Comparison of ENCODE assay signal across 7 cellular contexts in the genomic region with DNA sequence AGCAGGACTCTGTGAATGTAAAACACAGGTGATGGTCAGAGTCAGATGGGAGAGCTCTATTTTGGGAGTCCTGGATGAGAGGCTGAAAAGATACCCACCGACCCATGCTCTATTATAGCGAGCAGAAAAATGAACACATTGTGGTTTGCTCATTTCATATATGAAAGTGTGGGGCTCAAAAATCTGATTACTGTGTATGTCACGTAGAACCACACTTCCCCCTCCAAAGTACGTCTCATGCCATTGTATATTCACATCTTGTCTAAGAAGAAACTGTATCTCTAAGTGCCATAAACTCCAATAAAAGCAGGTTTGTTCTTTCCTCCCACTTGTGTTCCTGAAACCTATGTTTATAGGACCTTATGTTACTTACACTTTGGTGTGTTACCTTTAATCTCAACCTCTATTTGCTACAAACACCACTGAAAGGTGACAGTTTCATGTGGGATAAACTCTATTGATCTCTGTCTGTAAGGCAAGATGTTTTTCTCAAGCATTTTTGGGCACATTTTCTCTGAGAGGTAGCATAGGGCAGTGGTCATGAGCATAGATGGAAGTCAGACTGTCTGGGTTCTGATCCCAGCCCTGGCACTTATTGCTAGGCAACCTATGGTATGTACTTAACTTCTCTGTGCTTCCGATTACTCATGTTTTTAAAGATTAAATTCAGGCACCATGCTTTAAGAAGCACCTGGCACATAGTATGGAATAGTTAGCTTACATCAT.
"Had no signal": no experiment of that assay in that cellular context is flagged by ENCODE, and none has a peak within 500 bp of the region (broad histone marks: within the 10 kb centered on the region; RNA-seq: fewer than 3 reads in every experiment).

No MANE protein-coding gene starts in this region.

- ATAC-seq: esophagus mucosa had no signal

- H3K9me3 Mint-ChIP-seq: naive B cell had no signal

- H3K27me3 Mint-ChIP-seq: naive B cell had no signal

- H3K36me3 Mint-ChIP-seq: naive B cell had no signal

- DNase-seq: activated CD4-positive, alpha-beta T cell treated with anti-CD3 and anti-CD28 coated beads, Interleukin-2, amount 50 U/mL, for 1 hour; lower lobe of right lung; midbrain; naive B cell; nucleus accumbens; trophoblast cell had no signal
